25 cellular contexts compared by ENCODE assay signal in the genomic region with DNA sequence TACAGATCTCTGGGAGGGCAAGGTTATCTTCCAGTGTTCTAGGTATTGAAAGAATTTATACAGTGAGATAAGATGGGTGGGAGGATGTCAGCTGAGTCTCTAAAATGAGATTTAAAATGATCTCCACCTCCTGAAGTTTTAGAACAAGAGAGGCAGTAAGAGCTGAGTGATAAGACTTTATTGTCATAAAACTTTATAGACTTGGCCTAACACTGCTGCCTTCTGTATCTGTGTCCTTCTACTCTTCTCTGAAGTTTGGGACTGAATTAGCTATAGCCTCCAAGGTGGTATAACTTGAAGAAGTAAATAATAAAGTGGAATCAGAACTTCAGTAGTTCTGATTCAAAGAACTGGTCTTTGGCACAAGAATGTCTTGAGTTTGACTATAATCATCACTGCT. TPM values are rescaled to one million over a fixed set of nuclear protein-coding genes. Genes with fewer than 3 reads are reported as not detected.
A peak's percentile ranks its signal among the peaks of the same experiment; 100 is the strongest.
DNase-seq lines count a peak whose midpoint lies in the region; ATAC-seq and TF ChIP-seq lines count a peak whose summit lies in the region.
"Had no signal": no experiment of that assay in that cellular context is flagged by ENCODE, and none has a peak within 500 bp of the region (broad histone marks: within the 10 kb centered on the region; RNA-seq: fewer than 3 reads in every experiment).

No MANE protein-coding gene starts in this region.

- no peak for DNase-seq in activated naive CD4-positive, alpha-beta T cell treated with anti-CD3 and anti-CD28 coated beads, Interleukin-2, amount 10 ng/mL, durations not matched to agents 7 days and 5 days
- DNase-seq in activated naive CD4-positive, alpha-beta T cell treated with Interleukin-2 at 50 U/mL for 16 hours = no peak
- no peak for DNase-seq in WTC11 (ENCODE audit: low spot score)
- peak; percentile 26 for DNase-seq in mesendoderm
- no peak for DNase-seq in stimulated activated effector memory CD8-positive, alpha-beta T cell treated with anti-CD3 and anti-CD28 coated beads, Interleukin-12 subunit alpha, Interleukin-12 subunit beta, amount 100 ng/mL, for 72 hours (ENCODE audit: low spot score in 2 of 2)
- no peak for DNase-seq in type B pancreatic cell (ENCODE audit: extremely low spot score, unreplicated experiment)
- no peak for DNase-seq in A172 (ENCODE audit: low spot score)
- no peak for DNase-seq in SW480 (ENCODE audit: low spot score)
- DNase-seq: activated CD8-positive, alpha-beta memory T cell treated with anti-CD3 and anti-CD28 coated beads for 24 hours; activated gamma-delta T cell treated with Interleukin-2 at 50 U/mL for 16 hours; AML-193; DMS53; effector CD4-positive, alpha-beta T cell; heart left ventricle; NCI-H1417 treated with DMSO at 0.1 percent for 48 hours; NCI-H2081 treated with DMSO at 0.1 percent for 48 hours; NCI-H748 treated with DMSO at 0.1 percent for 48 hours; psoas muscle; SJCRH30; stimulated activated CD4-positive, alpha-beta T cell treated with anti-CD3 and anti-CD28 coated beads, Interleukin-15, amount 100 ng/mL, for 24 hours; stimulated activated naive CD8-positive, alpha-beta T cell treated with anti-CD3 and anti-CD28 coated beads, Interleukin-15, Interleukin-2, amounts not matched to agents 100 U/mL and 50 U/mL, for 24 hours; testis had no signal

- no peak overlapping the region for H2AK5ac ChIP-seq in mesendoderm (ENCODE audit: low read length)

- no peak overlapping the region for H3K18ac ChIP-seq in mesendoderm (ENCODE audit: low read length)

- no peak overlapping the region for H2BK15ac ChIP-seq in mesendoderm (replicated peaks; ENCODE audit: low read depth)

- no peak overlapping the region for H4K8ac ChIP-seq in mesendoderm (ENCODE audit: low read depth, low read length)

- no peak overlapping the region for H3K4me3 ChIP-seq in mesendoderm (ENCODE audit: low read length)
- H3K4me3 ChIP-seq: HAP-1, heart left ventricle, psoas muscle, SJCRH30, testis had no signal

- peaks cover 1% of the 10 kb centered on the region for H3K4me1 ChIP-seq in mesendoderm (ENCODE audit: control insufficient read depth, low read depth, low read length)
- H3K4me1 ChIP-seq: psoas muscle, SJCRH30, testis had no signal

- H3K27me3 Mint-ChIP-seq in activated naive CD4-positive, alpha-beta T cell treated with anti-CD3 and anti-CD28 coated beads, Interleukin-2, amount 10 ng/mL, durations not matched to agents 7 days and 5 days = no peaks in the 10 kb centered on the region
- H3K27me3 Mint-ChIP-seq in WTC11 (ENCODE audit: low read depth) (no peaks in the 10 kb centered on the region), type B pancreatic cell (no peaks in the 10 kb centered on the region)
- H3K27me3 Mint-ChIP-seq: brain had no signal

- H3K27ac Mint-ChIP-seq in activated naive CD4-positive, alpha-beta T cell treated with anti-CD3 and anti-CD28 coated beads, Interleukin-2, amount 10 ng/mL, durations not matched to agents 7 days and 5 days = peak overlapping the region; percentile 13
- peak overlapping the region; percentile 84 for H3K27ac Mint-ChIP-seq in WTC11
- peak overlapping the region; percentile 54 for H3K27ac Mint-ChIP-seq in stimulated activated effector memory CD8-positive, alpha-beta T cell treated with anti-CD3 and anti-CD28 coated beads, Interleukin-12 subunit alpha, Interleukin-12 subunit beta, amount 100 ng/mL, for 72 hours
- H3K27ac Mint-ChIP-seq in type B pancreatic cell = no peak overlapping the region
- H3K27ac Mint-ChIP-seq: brain had no signal

- no peak overlapping the region for H2BK5ac ChIP-seq in mesendoderm (ENCODE audit: low read length)

- TF ChIP-seq CTCF in WTC11 (IDR thresholded peaks at IDR 0.05) (no peak), type B pancreatic cell (conservative IDR thresholded peaks at IDR 0.05) (no peak)

- peaks cover 45% of the 10 kb centered on the region for H3K36me3 Mint-ChIP-seq in activated naive CD4-positive, alpha-beta T cell treated with anti-CD3 and anti-CD28 coated beads, Interleukin-2, amount 10 ng/mL, durations not matched to agents 7 days and 5 days
- H3K36me3 Mint-ChIP-seq in WTC11 (peaks cover 22% of the 10 kb centered on the region), type B pancreatic cell (peaks cover 34% of the 10 kb centered on the region)
- peaks cover 78% of the 10 kb centered on the region for H3K36me3 Mint-ChIP-seq in stimulated activated effector memory CD8-positive, alpha-beta T cell treated with anti-CD3 and anti-CD28 coated beads, Interleukin-12 subunit alpha, Interleukin-12 subunit beta, amount 100 ng/mL, for 72 hours

- no peak overlapping the region for H4K5ac ChIP-seq in mesendoderm (ENCODE audit: low read length)

- no peak overlapping the region for H2BK120ac ChIP-seq in mesendoderm (ENCODE audit: low read depth, low read length)

- no peaks in the 10 kb centered on the region for H3K36me3 ChIP-seq in mesendoderm (ENCODE audit: control insufficient read depth, insufficient read depth, low read length)

- H3K27me3 ChIP-seq in mesendoderm (ENCODE audit: insufficient read depth, low read length, poor library complexity) = no peaks in the 10 kb centered on the region
- H3K27me3 ChIP-seq: heart left ventricle, SJCRH30, testis had no signal

- H3K4me3 Mint-ChIP-seq in activated naive CD4-positive, alpha-beta T cell treated with anti-CD3 and anti-CD28 coated beads, Interleukin-2, amount 10 ng/mL, durations not matched to agents 7 days and 5 days = no peak overlapping the region
- H3K4me3 Mint-ChIP-seq in WTC11 = no peak overlapping the region
- no peak overlapping the region for H3K4me3 Mint-ChIP-seq in stimulated activated effector memory CD8-positive, alpha-beta T cell treated with anti-CD3 and anti-CD28 coated beads, Interleukin-12 subunit alpha, Interleukin-12 subunit beta, amount 100 ng/mL, for 72 hours
- H3K4me3 Mint-ChIP-seq in type B pancreatic cell = no peak overlapping the region
- H3K4me3 Mint-ChIP-seq: brain had no signal

- no peak overlapping the region for H3K4ac ChIP-seq in mesendoderm (ENCODE audit: low read depth, low read length)

- no peaks in the 10 kb centered on the region for H3K79me1 ChIP-seq in mesendoderm (ENCODE audit: low read length)

- no peaks in the 10 kb centered on the region for H3K9me3 Mint-ChIP-seq in activated naive CD4-positive, alpha-beta T cell treated with anti-CD3 and anti-CD28 coated beads, Interleukin-2, amount 10 ng/mL, durations not matched to agents 7 days and 5 days
- H3K9me3 Mint-ChIP-seq in WTC11 (no peaks in the 10 kb centered on the region), type B pancreatic cell (no peaks in the 10 kb centered on the region)
- no peaks in the 10 kb centered on the region for H3K9me3 Mint-ChIP-seq in stimulated activated effector memory CD8-positive, alpha-beta T cell treated with anti-CD3 and anti-CD28 coated beads, Interleukin-12 subunit alpha, Interleukin-12 subunit beta, amount 100 ng/mL, for 72 hours
- H3K9me3 Mint-ChIP-seq: brain had no signal

- H3K23ac ChIP-seq in mesendoderm (ENCODE audit: low read length) = no peak overlapping the region

- no peak for ATAC-seq in WTC11
- ATAC-seq in stimulated activated effector memory CD8-positive, alpha-beta T cell treated with anti-CD3 and anti-CD28 coated beads, Interleukin-12 subunit alpha, Interleukin-12 subunit beta, amount 100 ng/mL, for 72 hours = no peak
- ATAC-seq: heart left ventricle; psoas muscle; stimulated activated naive CD8-positive, alpha-beta T cell treated with anti-CD3 and anti-CD28 coated beads, Interleukin-15, Interleukin-2, amounts not matched to agents 100 U/mL and 50 U/mL, for 24 hours had no signal

- no peaks in the 10 kb centered on the region for H3K79me2 ChIP-seq in mesendoderm (ENCODE audit: control insufficient read depth, insufficient read depth, low read length)

- H3K27ac ChIP-seq in mesendoderm (ENCODE audit: low read depth, low read length) = no peak overlapping the region
- H3K27ac ChIP-seq: heart left ventricle, KMS-11, psoas muscle, SJCRH30, testis had no signal

- no peak overlapping the region for H3K56ac ChIP-seq in mesendoderm (ENCODE audit: low read length)

- H3K4me1 Mint-ChIP-seq in activated naive CD4-positive, alpha-beta T cell treated with anti-CD3 and anti-CD28 coated beads, Interleukin-2, amount 10 ng/mL, durations not matched to agents 7 days and 5 days = no peaks in the 10 kb centered on the region
- H3K4me1 Mint-ChIP-seq in WTC11 = peaks cover 39% of the 10 kb centered on the region
- H3K4me1 Mint-ChIP-seq in stimulated activated effector memory CD8-positive, alpha-beta T cell treated with anti-CD3 and anti-CD28 coated beads, Interleukin-12 subunit alpha, Interleukin-12 subunit beta, amount 100 ng/mL, for 72 hours = peaks cover 6% of the 10 kb centered on the region
- H3K4me1 Mint-ChIP-seq in type B pancreatic cell (ENCODE audit: unreplicated experiment) = no peaks in the 10 kb centered on the region
- H3K4me1 Mint-ChIP-seq: brain had no signal

- H3K4me2 ChIP-seq in mesendoderm (ENCODE audit: low read length) = no peak overlapping the region
- H3K4me2 ChIP-seq: KMS-11 had no signal

- no peak overlapping the region for H3K9ac ChIP-seq in mesendoderm (ENCODE audit: low read length)
- H3K9ac ChIP-seq: KMS-11 had no signal

- CTCF ChIA-PET in activated naive CD4-positive, alpha-beta T cell treated with anti-CD3 and anti-CD28 coated beads, Interleukin-2, amount 10 ng/mL, durations not matched to agents 7 days and 5 days (lab: Charles Lee) = interaction anchor here (0.9 to 1.3 kb wide), 3 partner anchors 24 to 139 kb away, joined by 3 to 4 read pairs (median 4); no protein-coding TSS in a partner anchor
- CTCF ChIA-PET in WTC11 (lab: Charles Lee) = interaction anchor here (1.7 kb wide), 1 partner anchor 139 kb away, joined by 4 read pairs; no protein-coding TSS in a partner anchor

- POLR2A ChIA-PET in WTC11 (lab: Charles Lee) = no interaction called here

TF ChIP-seq in WTC11, 78 proteins besides CTCF, POLR2A, EP300 and RAD21 (continues in another document):
- TF ChIP-seq EMX1 (CRISPR knock-in tag; IDR thresholded peaks at IDR 0.05) (no peak), JAZF1 (CRISPR knock-in tag; IDR thresholded peaks at IDR 0.05) (no peak), NR3C1 (CRISPR knock-in tag; conservative IDR thresholded peaks at IDR 0.05; ENCODE audit: low read depth) (no peak), PRRX2 (CRISPR knock-in tag; IDR thresholded peaks at IDR 0.05) (no peak), NFE2L1 (CRISPR knock-in tag; IDR thresholded peaks at IDR 0.05) (no peak)

RNA-seq across cellular contexts. Expression of a gene that starts 48.3 kb away (rescaled TPM):
- 32.9 to 37.4 TPM (median 33.7 TPM) in 3 replicates for total RNA-seq in WTC11 (2021)
- 20.4 TPM for polyA plus RNA-seq in mesendoderm (2013, experiment 1 of 2)
- 19.6 TPM for polyA plus RNA-seq in mesendoderm (2013, experiment 2 of 2)
- total RNA-seq in type B pancreatic cell (ENCODE audit: low replicate concordance) = 76.5 and 88.3 TPM in 2 replicates
- 27.8 and 31.4 TPM in 2 replicates for total RNA-seq in A172 (2014; rRNA removed; shearing (Covaris generic))
